1 cellular context compared by ENCODE assay signal in the genomic region with DNA sequence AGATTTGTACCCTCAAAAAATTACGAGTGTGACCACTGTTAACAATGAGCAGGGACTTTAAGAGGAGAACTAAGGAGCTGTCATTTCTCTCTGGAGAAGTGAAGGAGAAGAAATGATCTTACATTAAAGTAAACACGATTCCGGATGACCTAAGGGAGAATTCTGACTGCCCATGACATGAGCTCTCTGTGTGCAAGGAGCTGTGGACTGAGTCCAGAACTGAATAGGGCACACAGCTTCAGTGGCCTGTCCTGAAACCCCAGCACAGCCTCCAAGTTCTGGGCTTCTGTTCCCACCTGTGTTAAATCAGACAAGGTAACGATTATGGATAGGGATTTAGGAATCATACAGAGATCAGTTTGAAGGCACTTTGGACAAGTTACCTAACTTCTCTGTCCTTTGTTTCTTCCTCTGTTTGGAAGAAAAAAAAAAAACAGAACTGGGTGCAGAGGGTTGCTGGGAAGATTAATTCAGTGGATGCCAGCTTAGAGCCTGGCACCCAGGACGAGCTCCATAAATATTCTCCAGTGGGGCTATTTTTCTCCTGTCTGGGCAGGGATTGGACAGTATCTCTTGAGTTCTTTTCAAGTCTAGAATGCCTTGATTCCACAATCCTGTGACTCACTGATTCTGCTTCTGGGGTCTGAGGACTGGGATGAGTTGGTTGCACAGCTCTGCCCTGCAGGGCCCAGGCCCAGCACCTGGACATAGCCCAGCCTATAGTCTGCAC.
A peak's percentile ranks its signal among the peaks of the same experiment; 100 is the strongest.
TF ChIP-seq lines count a peak whose summit lies in the region.

No MANE protein-coding gene starts in this region.

TF ChIP-seq in HepG2, 621 proteins besides CTCF, POLR2A, EP300 and RAD21 (continued from another document):
- TF ChIP-seq, protein P1, sequence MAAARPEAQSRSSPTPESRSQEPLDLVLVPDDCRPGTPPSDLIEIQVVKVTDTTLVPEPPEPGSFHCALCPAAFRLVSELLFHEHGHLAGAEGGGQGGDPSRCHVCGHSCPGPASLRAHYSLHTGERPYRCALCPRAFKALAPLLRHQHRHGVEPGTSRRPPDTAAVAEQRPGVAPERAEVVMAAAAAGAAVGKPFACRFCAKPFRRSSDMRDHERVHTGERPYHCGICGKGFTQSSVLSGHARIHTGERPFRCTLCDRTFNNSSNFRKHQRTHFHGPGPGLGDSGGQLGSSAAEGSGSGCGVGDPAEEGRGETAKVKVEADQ (CRISPR knock-in tag; IDR thresholded peaks at IDR 0.05; ENCODE audit: borderline replicate concordance), result 0 out of 2 replicates have a peak, but pooled peaks have one; percentile 24
- no peak for TF ChIP-seq ISX (CRISPR knock-in tag; conservative IDR thresholded peaks at IDR 0.05)
- TF ChIP-seq ZNF577 (CRISPR knock-in tag; IDR thresholded peaks at IDR 0.05; ENCODE audit: borderline replicate concordance, low read depth), result no peak
- TF ChIP-seq PRDM4 (CRISPR knock-in tag; IDR thresholded peaks at IDR 0.05; ENCODE audit: borderline replicate concordance), result no peak
- peak; percentile 69; the same call in 1 of the 2 replicates for TF ChIP-seq ZNF563 (CRISPR knock-in tag; IDR thresholded peaks at IDR 0.05)
- no peak for TF ChIP-seq MAZ (IDR thresholded peaks at IDR 0.05; ENCODE audit: borderline replicate concordance, low read depth, low read length)
- no peak for TF ChIP-seq MAZ (CRISPR knock-in tag; IDR thresholded peaks at IDR 0.05; ENCODE audit: low read depth)
- peak; percentile 43; the same call in 1 of the 2 replicates for TF ChIP-seq GMEB1 (CRISPR knock-in tag; IDR thresholded peaks at IDR 0.05; ENCODE audit: borderline replicate concordance)
